In the genomic region with DNA sequence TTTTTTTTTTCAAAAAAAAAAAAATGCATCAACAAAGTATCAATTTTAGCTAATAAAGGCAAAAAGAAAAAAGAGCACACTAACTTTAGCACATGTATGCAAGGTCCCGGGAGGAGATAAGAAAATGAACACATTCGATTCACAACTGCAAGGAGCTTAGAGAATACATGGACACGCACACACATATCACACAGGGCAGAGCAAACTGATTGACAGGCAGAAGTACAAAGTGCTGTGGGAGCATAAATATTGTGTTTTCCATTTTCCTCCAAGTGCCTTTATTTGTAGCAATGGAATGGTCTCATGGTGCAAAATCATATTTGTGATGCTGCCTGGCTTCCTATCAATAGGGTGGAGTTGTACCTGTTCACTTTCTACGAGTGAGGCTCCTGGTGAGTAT, we compare ENCODE assay signal across 14 cellular contexts.
DNase-seq lines count a peak whose midpoint lies in the region; ATAC-seq and TF ChIP-seq lines count a peak whose summit lies in the region.
"Had no signal": no experiment of that assay in that cellular context is flagged by ENCODE, and none has a peak within 500 bp of the region (broad histone marks: within the 10 kb centered on the region; RNA-seq: fewer than 3 reads in every experiment).

No MANE protein-coding gene starts in this region.

- no peak for ATAC-seq in psoas muscle
- no peak for ATAC-seq in HG03521 (IDR thresholded peaks at IDR 0.05; ENCODE audit: unreplicated experiment)
- no peak for ATAC-seq in HG02678 (IDR thresholded peaks at IDR 0.05; ENCODE audit: unreplicated experiment)

- H3K4me1 ChIP-seq in psoas muscle: peaks cover 26% of the 10 kb centered on the region
- H3K4me1 ChIP-seq: Peyer's patch had no signal

- H3K4me3 ChIP-seq in psoas muscle: no peak overlapping the region
- H3K4me3 ChIP-seq: Peyer's patch, SJSA1 had no signal

- no peak for TF ChIP-seq CTCF in psoas muscle (IDR thresholded peaks at IDR 0.05)

- in situ Hi-C loops in G401 (cut with HindIII; ENCODE audit: low sequenced_read_pairs): no loop called here

- peak overlapping the region; percentile 34 for H3K27ac ChIP-seq in angular gyrus (ENCODE audit: low read depth, low read length)
- peak overlapping the region; percentile 62 for H3K27ac ChIP-seq in layer of hippocampus (ENCODE audit: low read depth, low read length)
- peak overlapping the region; percentile 55 for H3K27ac ChIP-seq in psoas muscle
- H3K27ac ChIP-seq: Peyer's patch, SJSA1 had no signal

- no peaks in the 10 kb centered on the region for H3K9me3 ChIP-seq in psoas muscle
- H3K9me3 ChIP-seq: Peyer's patch, SJSA1 had no signal

- peak; percentile 33 for DNase-seq in G401 (ENCODE audit: low spot score)
- no peak for DNase-seq in psoas muscle
- no peak for DNase-seq in NCI-H1105 (lab: John Stamatoyannopoulos, UW)
- no peak for DNase-seq in DMS79 treated with DMSO at 0.1 percent for 48 hours (lab: John Stamatoyannopoulos, UW)
- DNase-seq: CD4-positive, alpha-beta memory T cell; MM.1S; NCI-H1092; NCI-H2081 treated with DMSO at 0.1 percent for 48 hours; Peyer's patch had no signal

- H3K36me3 ChIP-seq in psoas muscle (ENCODE audit: insufficient read depth in 1 of 2, low read depth in 1 of 2): no peaks in the 10 kb centered on the region
- H3K36me3 ChIP-seq: Peyer's patch, SJSA1 had no signal

- intact Hi-C loops in psoas muscle (cut with DNase I): no loop called here

- H3K27me3 ChIP-seq in layer of hippocampus (ENCODE audit: control insufficient read depth, insufficient read depth, low read length): no peaks in the 10 kb centered on the region
- H3K27me3 ChIP-seq in psoas muscle (ENCODE audit: insufficient read depth in 3 of 3, low read length in 2 of 3): no peaks in the 10 kb centered on the region
- H3K27me3 ChIP-seq: Peyer's patch, SJSA1 had no signal

- 84 to 91% (median 85%) methylated on average over 4 of the region's 4 CpGs for WGBS in psoas muscle, 3 donors
